17 cellular contexts compared by ENCODE assay signal in the genomic region with DNA sequence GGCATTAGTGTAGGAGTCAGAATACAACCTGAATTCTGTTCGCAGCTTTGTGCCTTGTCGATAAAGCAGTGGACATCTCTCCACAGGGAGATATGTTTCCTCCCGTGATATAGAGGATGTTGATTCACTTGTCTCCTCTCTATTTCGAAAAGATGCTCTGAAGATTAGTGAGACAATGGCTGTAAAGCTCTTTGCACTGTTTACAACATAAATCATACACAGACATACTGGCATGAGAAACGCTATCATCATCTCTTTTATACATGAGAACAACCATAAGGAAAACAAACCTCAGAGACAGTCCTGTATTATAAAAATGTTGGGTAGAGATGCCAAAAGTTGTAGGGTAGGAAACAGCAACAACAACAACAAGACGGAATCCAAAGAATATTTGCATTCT.
A peak's percentile ranks its signal among the peaks of the same experiment; 100 is the strongest.
DNase-seq lines count a peak whose midpoint lies in the region; ATAC-seq and TF ChIP-seq lines count a peak whose summit lies in the region.
"Had no signal": no experiment of that assay in that cellular context is flagged by ENCODE, and none has a peak within 500 bp of the region (broad histone marks: within the 10 kb centered on the region; RNA-seq: fewer than 3 reads in every experiment).

No MANE protein-coding gene starts in this region.

- H3K36me3 ChIP-seq in PC-3 (ENCODE audit: low read depth, low read length) = no peaks in the 10 kb centered on the region
- H3K36me3 ChIP-seq: BLaER1, HAP-1 had no signal

- no peak for ATAC-seq in activated CD4-positive, alpha-beta T cell treated with anti-CD3 and anti-CD28 coated beads for 36 hours
- no peak for ATAC-seq in PC-3

- H3K4me2 ChIP-seq in PC-3 (ENCODE audit: low read length) = no peak overlapping the region
- H3K4me2 ChIP-seq: BLaER1 had no signal

- H3K4me1 Mint-ChIP-seq in activated CD4-positive, alpha-beta T cell treated with anti-CD3 and anti-CD28 coated beads, Interleukin-2, amount 10 ng/mL, durations not matched to agents 24 days and 14 days = peaks cover 26% of the 10 kb centered on the region
- peaks cover 12% of the 10 kb centered on the region for H3K4me1 Mint-ChIP-seq in activated CD4-positive, alpha-beta T cell treated with anti-CD3 and anti-CD28 coated beads for 36 hours
- peaks cover 39% of the 10 kb centered on the region for H3K4me1 Mint-ChIP-seq in nephron

- H4K20me1 ChIP-seq in PC-3 (ENCODE audit: low read length) = no peaks in the 10 kb centered on the region
- H4K20me1 ChIP-seq: BLaER1 had no signal

- no peaks in the 10 kb centered on the region for H3K4me1 ChIP-seq in PC-3 (ENCODE audit: insufficient read depth, low read length)
- H3K4me1 ChIP-seq: BLaER1, HAP-1 had no signal

- H3F3A ChIP-seq in PC-3 (ENCODE audit: low read length, unreplicated experiment) = no peaks in the 10 kb centered on the region

- CTCF ChIA-PET in activated CD4-positive, alpha-beta T cell treated with anti-CD3 and anti-CD28 coated beads for 36 hours (lab: Charles Lee) = no interaction called here
- CTCF ChIA-PET in HEK293T (lab: Yijun Ruan, JAX) = no interaction called here
- CTCF ChIA-PET in PC-3 (lab: Charles Lee) = no interaction called here

- no peaks in the 10 kb centered on the region for H3K9me3 ChIP-seq in PC-3 (ENCODE audit: low read length)
- H3K9me3 ChIP-seq: BLaER1, HAP-1 had no signal

- intact Hi-C loops in activated CD4-positive, alpha-beta T cell treated with anti-CD3 and anti-CD28 coated beads, Interleukin-2, amount 10 ng/mL, durations not matched to agents 24 days and 14 days (cut with micrococcal nuclease) = no loop called here
- intact Hi-C loops in activated CD4-positive, alpha-beta T cell treated with anti-CD3 and anti-CD28 coated beads for 36 hours (cut with DNase I, micrococcal nuclease) = no loop called here
- intact Hi-C loops in PC-3 (cut with micrococcal nuclease) (no loop called here), posterior vena cava (cut with DNase I) (no loop called here)

- no peak overlapping the region for H2AFZ ChIP-seq in PC-3 (ENCODE audit: low read length)

- no peaks in the 10 kb centered on the region for H3K9me2 ChIP-seq in PC-3 (replicated peaks; ENCODE audit: low read length)

- no peak overlapping the region for H3K4me3 Mint-ChIP-seq in activated CD4-positive, alpha-beta T cell treated with anti-CD3 and anti-CD28 coated beads, Interleukin-2, amount 10 ng/mL, durations not matched to agents 24 days and 14 days
- H3K4me3 Mint-ChIP-seq in activated CD4-positive, alpha-beta T cell treated with anti-CD3 and anti-CD28 coated beads for 36 hours = no peak overlapping the region
- H3K4me3 Mint-ChIP-seq in nephron = no peak overlapping the region
- H3K4me3 Mint-ChIP-seq: CD4-positive, alpha-beta memory T cell had no signal

- peaks cover 3% of the 10 kb centered on the region for H3K9me3 Mint-ChIP-seq in activated CD4-positive, alpha-beta T cell treated with anti-CD3 and anti-CD28 coated beads, Interleukin-2, amount 10 ng/mL, durations not matched to agents 24 days and 14 days
- H3K9me3 Mint-ChIP-seq in activated CD4-positive, alpha-beta T cell treated with anti-CD3 and anti-CD28 coated beads for 36 hours (ENCODE audit: low read depth) = no peaks in the 10 kb centered on the region
- H3K9me3 Mint-ChIP-seq in nephron = no peaks in the 10 kb centered on the region
- H3K9me3 Mint-ChIP-seq: CD4-positive, alpha-beta memory T cell had no signal

- peaks cover 5% of the 10 kb centered on the region for H3K36me3 Mint-ChIP-seq in activated CD4-positive, alpha-beta T cell treated with anti-CD3 and anti-CD28 coated beads, Interleukin-2, amount 10 ng/mL, durations not matched to agents 24 days and 14 days (ENCODE audit: low read depth)
- no peaks in the 10 kb centered on the region for H3K36me3 Mint-ChIP-seq in activated CD4-positive, alpha-beta T cell treated with anti-CD3 and anti-CD28 coated beads for 36 hours (ENCODE audit: low read depth)
- no peaks in the 10 kb centered on the region for H3K36me3 Mint-ChIP-seq in nephron (ENCODE audit: low read depth)
- H3K36me3 Mint-ChIP-seq: CD4-positive, alpha-beta memory T cell had no signal

- H3K27me3 Mint-ChIP-seq in activated CD4-positive, alpha-beta T cell treated with anti-CD3 and anti-CD28 coated beads, Interleukin-2, amount 10 ng/mL, durations not matched to agents 24 days and 14 days = peaks cover 18% of the 10 kb centered on the region
- peaks cover 5% of the 10 kb centered on the region for H3K27me3 Mint-ChIP-seq in activated CD4-positive, alpha-beta T cell treated with anti-CD3 and anti-CD28 coated beads for 36 hours
- H3K27me3 Mint-ChIP-seq in nephron (ENCODE audit: low read depth) = no peaks in the 10 kb centered on the region

- H3K27ac ChIP-seq in PC-3 (ENCODE audit: low read length) = no peak overlapping the region
- H3K27ac ChIP-seq: BLaER1, C4-2B had no signal

- H3K27ac Mint-ChIP-seq in activated CD4-positive, alpha-beta T cell treated with anti-CD3 and anti-CD28 coated beads, Interleukin-2, amount 10 ng/mL, durations not matched to agents 24 days and 14 days = no peak overlapping the region
- H3K27ac Mint-ChIP-seq in activated CD4-positive, alpha-beta T cell treated with anti-CD3 and anti-CD28 coated beads for 36 hours = no peak overlapping the region
- H3K27ac Mint-ChIP-seq in nephron = peak overlapping the region; percentile 13 to 70 (median 49)
- H3K27ac Mint-ChIP-seq: CD4-positive, alpha-beta memory T cell had no signal

- DNase-seq in activated CD4-positive, alpha-beta T cell treated with anti-CD3 and anti-CD28 coated beads, Interleukin-2, amount 10 ng/mL, durations not matched to agents 24 days and 14 days = peak; percentile 6
- no peak for DNase-seq in activated CD4-positive, alpha-beta T cell treated with anti-CD3 and anti-CD28 coated beads for 36 hours
- no peak for DNase-seq in HEK293T (ENCODE audit: extremely low spot score)
- no peak for DNase-seq in PC-3
- no peak for DNase-seq in NAMALWA (ENCODE audit: low spot score)
- DNase-seq in posterior vena cava (ENCODE audit: low spot score) = no peak
- DNase-seq: 8988T; Calu3; CD4-positive, alpha-beta memory T cell; COR-L47; DMS153; DND-41; GOT3 had no signal

- no peak overlapping the region for H3K9ac ChIP-seq in PC-3 (ENCODE audit: low read length)
- H3K9ac ChIP-seq: BLaER1 had no signal

- no TSS peak for BruUV-seq in PC-3 (replicated peaks; lab: Mats Ljungman, UMichigan)

- H3K4me3 ChIP-seq in PC-3 (ENCODE audit: low read length) = no peak overlapping the region
- H3K4me3 ChIP-seq: BLaER1, HAP-1 had no signal

- H3K79me2 ChIP-seq in PC-3 (ENCODE audit: low read length) = no peaks in the 10 kb centered on the region

- POLR2A ChIA-PET in activated CD4-positive, alpha-beta T cell treated with anti-CD3 and anti-CD28 coated beads for 36 hours (lab: Charles Lee) = no interaction called here
- POLR2A ChIA-PET in HEK293T (lab: Yijun Ruan, JAX) (interaction anchor here (1.2 kb wide), 1 partner anchor 37 kb away, joined by 4 read pairs; no protein-coding TSS in a partner anchor), PC-3 (lab: Charles Lee; ENCODE audit: unreplicated experiment) (no interaction called here)

- TF ChIP-seq CTCF in nephron (IDR thresholded peaks at IDR 0.05; ENCODE audit: unreplicated experiment in 3 of 3) (no peak), PC-3 (conservative IDR thresholded peaks at IDR 0.05; ENCODE audit: low read depth, low read length) (no peak)

- no peaks in the 10 kb centered on the region for H3K27me3 ChIP-seq in PC-3 (ENCODE audit: low read length)
- H3K27me3 ChIP-seq: BLaER1 had no signal

TF ChIP-seq in HEK293T, 16 proteins besides CTCF, POLR2A, EP300 and RAD21:
- TF ChIP-seq SUZ12 (IDR thresholded peaks at IDR 0.05) (no peak), L3MBTL2 (conservative IDR thresholded peaks at IDR 0.05) (no peak), FOXM1 (IDR thresholded peaks at IDR 0.05; ENCODE audit: borderline replicate concordance) (no peak), CTBP1 (IDR thresholded peaks at IDR 0.05; ENCODE audit: borderline replicate concordance) (no peak), ELF4 (IDR thresholded peaks at IDR 0.05) (no peak), SP1 (IDR thresholded peaks at IDR 0.05) (no peak), ZNF384 (IDR thresholded peaks at IDR 0.05) (no peak)
- TF ChIP-seq, protein P1, sequence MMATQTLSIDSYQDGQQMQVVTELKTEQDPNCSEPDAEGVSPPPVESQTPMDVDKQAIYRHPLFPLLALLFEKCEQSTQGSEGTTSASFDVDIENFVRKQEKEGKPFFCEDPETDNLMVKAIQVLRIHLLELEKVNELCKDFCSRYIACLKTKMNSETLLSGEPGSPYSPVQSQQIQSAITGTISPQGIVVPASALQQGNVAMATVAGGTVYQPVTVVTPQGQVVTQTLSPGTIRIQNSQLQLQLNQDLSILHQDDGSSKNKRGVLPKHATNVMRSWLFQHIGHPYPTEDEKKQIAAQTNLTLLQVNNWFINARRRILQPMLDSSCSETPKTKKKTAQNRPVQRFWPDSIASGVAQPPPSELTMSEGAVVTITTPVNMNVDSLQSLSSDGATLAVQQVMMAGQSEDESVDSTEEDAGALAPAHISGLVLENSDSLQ (IDR thresholded peaks at IDR 0.05) = peak; percentile 63
TF ChIP-seq in HEK293T: peak in this region for 1.

Comparison
In these comparisons a context has a peak if more than half of its experiments do, and no peak if none do; other contexts are left out.
1. H3K27ac Mint-ChIP-seq: peak in nephron (3 of 3); none in activated CD4-positive, alpha-beta T cell treated with anti-CD3 and anti-CD28 coated beads, Interleukin-2, amount 10 ng/mL, durations not matched to agents 24 days and 14 days (single experiment) and activated CD4-positive, alpha-beta T cell treated with anti-CD3 and anti-CD28 coated beads for 36 hours (single experiment).